ENCODE assay signal across 8 cellular contexts in the genomic region with DNA sequence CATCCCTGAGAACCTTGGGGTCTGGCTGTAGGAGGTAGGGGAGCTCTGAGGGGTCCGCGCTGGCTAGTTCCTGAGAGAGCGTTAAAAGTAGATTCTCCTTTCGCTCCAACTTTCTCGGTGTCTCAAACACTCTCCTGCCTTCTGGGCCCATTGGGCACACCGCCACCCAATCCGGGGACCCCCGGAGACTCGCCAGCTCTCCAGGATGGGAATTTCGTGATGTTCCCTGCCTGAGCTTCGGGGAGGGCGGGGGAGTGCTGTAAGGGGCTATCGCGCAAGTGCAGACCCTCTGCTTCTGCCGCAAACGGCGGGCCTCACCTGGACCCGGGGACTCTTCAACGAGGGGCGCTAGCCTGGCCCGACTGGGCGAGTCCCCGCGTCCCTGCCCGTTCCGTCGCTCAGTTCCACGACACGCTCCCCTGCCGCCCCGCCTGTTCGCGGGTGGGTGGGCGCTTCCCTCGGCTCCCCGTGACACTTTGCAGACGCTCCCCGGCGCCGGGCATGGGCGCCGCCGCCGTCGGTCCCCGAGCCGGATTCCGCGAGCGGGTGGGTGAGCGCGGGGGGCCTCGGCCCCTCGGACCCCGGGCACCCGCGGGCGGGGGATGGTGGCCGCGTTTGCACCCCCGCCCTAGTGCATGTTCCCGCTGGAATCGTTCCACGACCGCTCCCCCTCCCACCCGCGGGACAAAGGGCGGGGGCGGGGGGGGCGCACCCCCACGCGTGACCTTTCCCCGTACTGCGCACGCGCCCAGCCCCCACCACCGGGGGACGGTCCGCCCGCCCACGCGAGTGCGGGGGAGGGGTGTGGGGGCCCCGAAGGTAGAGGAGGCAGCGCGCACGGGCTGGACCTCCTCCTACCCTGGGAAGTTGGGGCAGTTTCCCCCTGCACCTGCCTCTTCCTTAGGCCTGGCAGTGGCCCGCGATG. TPM values are rescaled to one million over a fixed set of nuclear protein-coding genes. Genes with fewer than 3 reads are reported as not detected.
A peak's percentile ranks its signal among the peaks of the same experiment; 100 is the strongest.
DNase-seq lines count a peak whose midpoint lies in the region; ATAC-seq and TF ChIP-seq lines count a peak whose summit lies in the region.

Gene CCDC106 (plus strand): TSS at position 481 of the 925 bp plus-strand sequence. CDS start 835 bp downstream, outside the sequence.

- H3K9me2 ChIP-seq in Loucy (replicated peaks; ENCODE audit: low read depth, low read length): no peaks in the 10 kb centered on the region

- ATAC-seq in T-helper 17 cell (peak; percentile 34), HG03442 (IDR thresholded peaks at IDR 0.05; ENCODE audit: unreplicated experiment) (no peak)

- H3K4me1 ChIP-seq in Loucy (ENCODE audit: insufficient read depth, low read length, poor library complexity, severe bottlenecking) (peaks cover 19% of the 10 kb centered on the region), iPS-20b (ENCODE audit: insufficient read depth, low read length) (no peaks in the 10 kb centered on the region; the same call in 1 of the 2 replicates), sigmoid colon (peaks cover 0 to 57% (median 49%) of the 10 kb centered on the region in 4 donors)

- WGBS in sigmoid colon, 2 donors: 1 to 2% methylated on average over 89 of the region's 89 CpGs

- H3F3A ChIP-seq in Loucy (ENCODE audit: low read depth): no peaks in the 10 kb centered on the region

- peak within 1 kb of the TSS; percentile 77 for H3K27ac Mint-ChIP-seq in T-helper 17 cell

- H3K79me2 ChIP-seq in Loucy (ENCODE audit: insufficient read depth, low read length): peaks cover 47% of the 10 kb centered on the region

- H3K36me3 ChIP-seq in Loucy (ENCODE audit: insufficient read depth, low read length) (no peaks in the 10 kb centered on the region; the same call in 1 of the 2 replicates), iPS-20b (ENCODE audit: insufficient read depth, low read depth, low read length) (peaks cover 15% of the 10 kb centered on the region), sigmoid colon (peaks cover 0 to 25% (median 6%) of the 10 kb centered on the region in 4 donors)

- H3K27ac ChIP-seq in iPS-20b (ENCODE audit: low read length): no peak within 1 kb of the TSS
- H3K27ac ChIP-seq in sigmoid colon: peak within 1 kb of the TSS; percentile 89 to 94 (median 92)

- TF ChIP-seq POLR2A in sigmoid colon (IDR thresholded peaks at IDR 0.05): no peak

- H3K36me3 Mint-ChIP-seq in T-helper 17 cell (ENCODE audit: low read depth): no peaks in the 10 kb centered on the region

- H3K4me2 ChIP-seq in Loucy (ENCODE audit: low read depth, low read length, poor library complexity, severe bottlenecking): peak within 1 kb of the TSS; percentile 99

- H3K27me3 ChIP-seq in Loucy (ENCODE audit: insufficient read depth, low read length, poor library complexity, severe bottlenecking) (no peaks in the 10 kb centered on the region), iPS-20b (ENCODE audit: insufficient read depth, low read length) (no peaks in the 10 kb centered on the region), sigmoid colon (no peaks in the 10 kb centered on the region)

- no peak for TF ChIP-seq CTCF in Loucy (conservative IDR thresholded peaks at IDR 0.05; ENCODE audit: low read length)
- no peak for TF ChIP-seq CTCF in cardiac fibroblast (IDR thresholded peaks at IDR 0.05; ENCODE audit: low read depth, low read length)
- no peak for TF ChIP-seq CTCF in sigmoid colon (IDR thresholded peaks at IDR 0.05)

- no peaks in the 10 kb centered on the region for H3K27me3 Mint-ChIP-seq in T-helper 17 cell

- H4K20me1 ChIP-seq in Loucy (ENCODE audit: insufficient read depth, low read length, poor library complexity, severe bottlenecking): peaks cover 4% of the 10 kb centered on the region

- peaks cover 25% of the 10 kb centered on the region for H3K4me1 Mint-ChIP-seq in T-helper 17 cell

- H3K9ac ChIP-seq in Loucy (ENCODE audit: low read depth, low read length, poor library complexity, severe bottlenecking): peak within 1 kb of the TSS; percentile 87
- peak within 1 kb of the TSS; percentile 75 for H3K9ac ChIP-seq in iPS-20b (ENCODE audit: low read depth, low read length)

- H3K9me3 ChIP-seq in Loucy (ENCODE audit: insufficient read depth, low read depth, low read length): no peaks in the 10 kb centered on the region
- no peaks in the 10 kb centered on the region for H3K9me3 ChIP-seq in T-helper 17 cell (ENCODE audit: control insufficient read depth, low read length, poor library complexity, severe bottlenecking)
- no peaks in the 10 kb centered on the region for H3K9me3 ChIP-seq in iPS-20b (ENCODE audit: insufficient read depth, low read depth, low read length)
- H3K9me3 ChIP-seq in sigmoid colon: no peaks in the 10 kb centered on the region

- TF ChIP-seq EP300 in sigmoid colon (IDR thresholded peaks at IDR 0.05): no peak

- H2AFZ ChIP-seq in Loucy (ENCODE audit: low read length): peak within 1 kb of the TSS; percentile 76

- H3K4me3 Mint-ChIP-seq in T-helper 17 cell: peak within 1 kb of the TSS; percentile 85

- H3K4me3 ChIP-seq in Loucy (ENCODE audit: low read length, poor library complexity, severe bottlenecking) (peak within 1 kb of the TSS; percentile 75), cardiac fibroblast (replicated peaks in 1 of 2; ENCODE audit: low read depth in 2 of 2, low read length in 2 of 2) (peak within 1 kb of the TSS; percentile 74 to 77), iPS-20b (ENCODE audit: low read length) (peak within 1 kb of the TSS; percentile 81), sigmoid colon (peak within 1 kb of the TSS; percentile 86 to 98 (median 90))

- intact Hi-C loops in sigmoid colon (cut with DNase I): no loop called here

- DNase-seq in NCI-H1436 (lab: John Stamatoyannopoulos, UW): peak; percentile 47
- no peak for DNase-seq in NCI-H1436 treated with DMSO at 0.1 percent for 48 hours (lab: John Stamatoyannopoulos, UW)
- no peak for DNase-seq in T-helper 17 cell
- peak; percentile 60 to 86 for DNase-seq in cardiac fibroblast (ENCODE audit: low read depth in 2 of 2)
- peak; percentile 88 for DNase-seq in sigmoid colon

RNA-seq across cellular contexts. Expression of gene CCDC106, which starts in this region (rescaled TPM):
- 1 to 10 TPM; 1.1 to 1.6 TPM for total RNA-seq in T-helper 17 cell
- 10 to 100 TPM; 16.6 to 22.9 (median 20.2) TPM for total RNA-seq in sigmoid colon
- 10 to 100 TPM in 2 of 3 donors, 1 to 10 TPM in 1; 5.5 to 10.8 (median 10.0) TPM for polyA plus RNA-seq in sigmoid colon

Comparison
In these comparisons a context has a peak if more than half of its experiments do, and no peak if none do; other contexts are left out.
1. RNA of gene CCDC106 (total RNA-seq): 16.6 to 22.9 TPM in sigmoid colon; 1.1 to 1.6 TPM in T-helper 17 cell; every median in the first group is over 4 times any median in the second.
2. DNase-seq: peak in NCI-H1436 (single experiment), cardiac fibroblast (2 of 2) and sigmoid colon (single experiment); none in NCI-H1436 treated with DMSO at 0.1 percent for 48 hours (single experiment) and T-helper 17 cell (0 of 3).
3. Peak in every context shown above with its lines, with median percentiles within 50 percentile points of each other: H3K4me3 ChIP-seq.